ENCODE assay signal across 23 cellular contexts in genomic region chr17:64783556-64784352, GRCh38.
DNase-seq lines count a peak whose midpoint lies in the region; ATAC-seq and TF ChIP-seq lines count a peak whose summit lies in the region.
"Had no signal": no experiment of that assay in that cellular context is flagged by ENCODE, and none has a peak within 500 bp of the region (broad histone marks: within the 10 kb centered on the region; RNA-seq: fewer than 3 reads in every experiment).

No MANE protein-coding gene starts in this region.

- H3K4me3 Mint-ChIP-seq in activated CD4-positive, alpha-beta memory T cell treated with anti-CD3 and anti-CD28 coated beads, Interleukin-2, amount 10 ng/mL, durations not matched to agents 7 days and 5 days: no peak overlapping the region
- no peak overlapping the region for H3K4me3 Mint-ChIP-seq in activated CD4-positive, alpha-beta memory T cell treated with anti-CD3 and anti-CD28 coated beads for 36 hours
- H3K4me3 Mint-ChIP-seq in dendritic cell treated with granulocyte-macrophage colony-stimulating factor and Interleukin-4, amounts not matched to agents 40 ng/mL and 50 ng/mL, for 4 days: no peak overlapping the region
- H3K4me3 Mint-ChIP-seq in osteocyte (ENCODE audit: unreplicated experiment): no peak overlapping the region
- H3K4me3 Mint-ChIP-seq: activated B cell treated with CpG ODN at 0.5 μM for 24 hours; immature natural killer cell; stimulated activated naive CD8-positive, alpha-beta T cell treated with anti-CD3 and anti-CD28 coated beads, Interleukin-15, Interleukin-2, amounts not matched to agents 100 ng/mL and 50 ng/mL, for 24 hours had no signal

- CTCF ChIA-PET in activated CD4-positive, alpha-beta memory T cell treated with anti-CD3 and anti-CD28 coated beads, Interleukin-2, amount 10 ng/mL, durations not matched to agents 7 days and 5 days (lab: Charles Lee): no interaction called here
- CTCF ChIA-PET in activated CD4-positive, alpha-beta memory T cell treated with anti-CD3 and anti-CD28 coated beads for 36 hours (lab: Charles Lee): no interaction called here

- POLR2A ChIA-PET in activated CD4-positive, alpha-beta memory T cell treated with anti-CD3 and anti-CD28 coated beads, Interleukin-2, amount 10 ng/mL, durations not matched to agents 7 days and 5 days (lab: Charles Lee): interaction anchor here (0.6 kb wide), 1 partner anchor 1402 kb away, joined by 3 read pairs; no protein-coding TSS in a partner anchor
- POLR2A ChIA-PET in activated CD4-positive, alpha-beta memory T cell treated with anti-CD3 and anti-CD28 coated beads for 36 hours (lab: Charles Lee): no interaction called here

- H3K36me3 Mint-ChIP-seq in activated CD4-positive, alpha-beta memory T cell treated with anti-CD3 and anti-CD28 coated beads, Interleukin-2, amount 10 ng/mL, durations not matched to agents 7 days and 5 days (ENCODE audit: low read depth): peaks cover 21% of the 10 kb centered on the region
- peaks cover 3% of the 10 kb centered on the region for H3K36me3 Mint-ChIP-seq in activated CD4-positive, alpha-beta memory T cell treated with anti-CD3 and anti-CD28 coated beads for 36 hours
- H3K36me3 Mint-ChIP-seq in dendritic cell treated with granulocyte-macrophage colony-stimulating factor and Interleukin-4, amounts not matched to agents 40 ng/mL and 50 ng/mL, for 4 days (ENCODE audit: low read depth): peaks cover 97% of the 10 kb centered on the region
- peaks cover 14% of the 10 kb centered on the region for H3K36me3 Mint-ChIP-seq in osteocyte (ENCODE audit: unreplicated experiment)

- ATAC-seq in GM18517 (IDR thresholded peaks at IDR 0.05; ENCODE audit: unreplicated experiment): no peak
- ATAC-seq: GM12878, heart left ventricle had no signal

- peaks cover 1% of the 10 kb centered on the region for H3K27me3 Mint-ChIP-seq in activated CD4-positive, alpha-beta memory T cell treated with anti-CD3 and anti-CD28 coated beads, Interleukin-2, amount 10 ng/mL, durations not matched to agents 7 days and 5 days
- H3K27me3 Mint-ChIP-seq in activated CD4-positive, alpha-beta memory T cell treated with anti-CD3 and anti-CD28 coated beads for 36 hours: peaks cover 6% of the 10 kb centered on the region
- no peaks in the 10 kb centered on the region for H3K27me3 Mint-ChIP-seq in dendritic cell treated with granulocyte-macrophage colony-stimulating factor and Interleukin-4, amounts not matched to agents 40 ng/mL and 50 ng/mL, for 4 days
- peaks cover 8% of the 10 kb centered on the region for H3K27me3 Mint-ChIP-seq in osteocyte (ENCODE audit: unreplicated experiment)
- H3K27me3 Mint-ChIP-seq: stimulated activated naive CD8-positive, alpha-beta T cell treated with anti-CD3 and anti-CD28 coated beads, Interleukin-15, Interleukin-2, amounts not matched to agents 100 ng/mL and 50 ng/mL, for 24 hours had no signal

- TF ChIP-seq CTCF in GM13976 (IDR thresholded peaks at IDR 0.05; ENCODE audit: borderline replicate concordance, control extremely low read depth, extremely low read depth, insufficient read depth, missing control alignments) (no peak), osteocyte (IDR thresholded peaks at IDR 0.05) (no peak)

- no peaks in the 10 kb centered on the region for H3K9me3 Mint-ChIP-seq in activated CD4-positive, alpha-beta memory T cell treated with anti-CD3 and anti-CD28 coated beads, Interleukin-2, amount 10 ng/mL, durations not matched to agents 7 days and 5 days
- H3K9me3 Mint-ChIP-seq in activated CD4-positive, alpha-beta memory T cell treated with anti-CD3 and anti-CD28 coated beads for 36 hours: no peaks in the 10 kb centered on the region
- no peaks in the 10 kb centered on the region for H3K9me3 Mint-ChIP-seq in dendritic cell treated with granulocyte-macrophage colony-stimulating factor and Interleukin-4, amounts not matched to agents 40 ng/mL and 50 ng/mL, for 4 days
- H3K9me3 Mint-ChIP-seq in osteocyte (ENCODE audit: unreplicated experiment): no peaks in the 10 kb centered on the region
- H3K9me3 Mint-ChIP-seq: activated B cell treated with CpG ODN at 0.5 μM for 24 hours; activated T-helper 2 cell treated with anti-CD3 and anti-CD28 coated beads, Interferon-gamma antibody, Interleukin-2, Interleukin-4, amounts not matched to agents 10 μg/mL and 5 μg/mL and 100 μg/mL, durations not matched to agents 14 hours and 24 hours and 36 hours; immature natural killer cell; stimulated activated naive CD8-positive, alpha-beta T cell treated with anti-CD3 and anti-CD28 coated beads, Interleukin-15, Interleukin-2, amounts not matched to agents 100 ng/mL and 50 ng/mL, for 24 hours had no signal

- peak; percentile 12 for DNase-seq in activated CD4-positive, alpha-beta memory T cell treated with anti-CD3 and anti-CD28 coated beads, Interleukin-2, amount 10 ng/mL, durations not matched to agents 7 days and 5 days
- DNase-seq in activated CD4-positive, alpha-beta memory T cell treated with anti-CD3 and anti-CD28 coated beads for 36 hours: no peak
- DNase-seq in GM13976 (ENCODE audit: low spot score): peak; percentile 9
- DNase-seq in osteocyte (ENCODE audit: extremely low spot score, unreplicated experiment): peak; percentile 71
- DNase-seq in hepatic stellate cell (ENCODE audit: low spot score): no peak
- DNase-seq in RPMI8226: no peak
- DNase-seq: 8988T; activated B cell treated with CpG ODN at 0.5 μM for 24 hours; COR-L47; DMS79 treated with DMSO at 0.1 percent for 48 hours; heart left ventricle; immature natural killer cell; NCI-H1694; NCI-H2171 treated with DMSO at 0.1 percent for 48 hours; NCI-H69; spleen; stimulated activated CD4-positive, alpha-beta T cell treated with anti-CD3 and anti-CD28 coated beads, Interleukin-4, amount 100 ng/mL, for 1 hour; T-helper 9 cell had no signal

- in situ Hi-C loops in GM13976 (cut with MboI; ENCODE audit: low sequenced_read_pairs, unreplicated experiment): loop anchor here (25.0 kb wide), 1 partner anchor 154 kb away; no protein-coding TSS in a partner anchor

- peaks cover 26% of the 10 kb centered on the region for H3K4me1 Mint-ChIP-seq in activated CD4-positive, alpha-beta memory T cell treated with anti-CD3 and anti-CD28 coated beads, Interleukin-2, amount 10 ng/mL, durations not matched to agents 7 days and 5 days
- H3K4me1 Mint-ChIP-seq in activated CD4-positive, alpha-beta memory T cell treated with anti-CD3 and anti-CD28 coated beads for 36 hours (ENCODE audit: low read depth): peaks cover 17% of the 10 kb centered on the region
- peaks cover 36% of the 10 kb centered on the region for H3K4me1 Mint-ChIP-seq in dendritic cell treated with granulocyte-macrophage colony-stimulating factor and Interleukin-4, amounts not matched to agents 40 ng/mL and 50 ng/mL, for 4 days (ENCODE audit: low read depth)
- peaks cover 20% of the 10 kb centered on the region for H3K4me1 Mint-ChIP-seq in osteocyte (ENCODE audit: unreplicated experiment)

- intact Hi-C loops in activated CD4-positive, alpha-beta memory T cell treated with anti-CD3 and anti-CD28 coated beads for 36 hours (cut with micrococcal nuclease): no loop called here
- intact Hi-C loops in dendritic cell treated with granulocyte-macrophage colony-stimulating factor and Interleukin-4, amounts not matched to agents 40 ng/mL and 50 ng/mL, for 4 days (cut with micrococcal nuclease): no loop called here

- H3K27ac Mint-ChIP-seq in activated CD4-positive, alpha-beta memory T cell treated with anti-CD3 and anti-CD28 coated beads, Interleukin-2, amount 10 ng/mL, durations not matched to agents 7 days and 5 days: no peak overlapping the region
- H3K27ac Mint-ChIP-seq in activated CD4-positive, alpha-beta memory T cell treated with anti-CD3 and anti-CD28 coated beads for 36 hours: no peak overlapping the region
- peak overlapping the region; percentile 73 for H3K27ac Mint-ChIP-seq in dendritic cell treated with granulocyte-macrophage colony-stimulating factor and Interleukin-4, amounts not matched to agents 40 ng/mL and 50 ng/mL, for 4 days
- H3K27ac Mint-ChIP-seq in osteocyte (ENCODE audit: unreplicated experiment): no peak overlapping the region
- H3K27ac Mint-ChIP-seq: activated B cell treated with CpG ODN at 0.5 μM for 24 hours had no signal

Comparison
In these comparisons a context has a peak if more than half of its experiments do, and no peak if none do; other contexts are left out.
1. DNase-seq: peak in activated CD4-positive, alpha-beta memory T cell treated with anti-CD3 and anti-CD28 coated beads, Interleukin-2, amount 10 ng/mL, durations not matched to agents 7 days and 5 days (single experiment), GM13976 (single experiment) and osteocyte (single experiment); none in activated CD4-positive, alpha-beta memory T cell treated with anti-CD3 and anti-CD28 coated beads for 36 hours (single experiment), hepatic stellate cell (single experiment) and RPMI8226 (single experiment).